ENCODE assay signal across 26 cellular contexts in genomic region chr1:228883535-228883934, GRCh38.
"Had no signal": no experiment of that assay in that cellular context is flagged by ENCODE, and none has a peak within 500 bp of the region (broad histone marks: within the 10 kb centered on the region; RNA-seq: fewer than 3 reads in every experiment).

No MANE protein-coding gene starts in this region.

- H3K4me3 ChIP-seq: dorsolateral prefrontal cortex, gastroesophageal sphincter, heart left ventricle, hepatocyte, left lung, right lobe of liver, suprapubic skin, transverse colon had no signal

- H3K27me3 ChIP-seq: dorsolateral prefrontal cortex, gastroesophageal sphincter, heart left ventricle, hepatocyte, left lung, right lobe of liver, suprapubic skin, transverse colon had no signal

- H3K27ac ChIP-seq: dorsolateral prefrontal cortex, epithelial cell of prostate, foreskin keratinocyte, gastroesophageal sphincter, heart left ventricle, left lung, parathyroid adenoma, right lobe of liver, suprapubic skin, transverse colon had no signal

- H3K36me3 ChIP-seq: gastroesophageal sphincter, heart left ventricle, left lung, right lobe of liver, suprapubic skin, transverse colon had no signal

- DNase-seq: dorsolateral prefrontal cortex; effector CD4-positive, alpha-beta T cell; foreskin keratinocyte; heart left ventricle; left cardiac atrium; left lung; mesendoderm; midbrain; naive thymus-derived CD4-positive, alpha-beta T cell; right lobe of liver; small intestine; stimulated activated CD4-positive, alpha-beta T cell treated with anti-CD3 and anti-CD28 coated beads, Interleukin-12 subunit alpha, Interleukin-12 subunit beta, amount 100 ng/mL, for 4 hours; stimulated activated CD4-positive, alpha-beta T cell treated with anti-CD3 and anti-CD28 coated beads, Interleukin-1b, Interleukin-23, amount 100 ng/mL, for 48 hours; stimulated activated CD4-positive, alpha-beta T cell treated with anti-CD3 and anti-CD28 coated beads, Interleukin-4, amount 100 ng/mL, for 1 hour; stimulated activated CD8-positive, alpha-beta memory T cell treated with anti-CD3 and anti-CD28 coated beads, Interleukin-4, amount 100 ng/mL, for 48 hours; stimulated activated naive CD4-positive, alpha-beta T cell; stimulated activated naive CD8-positive, alpha-beta T cell treated with anti-CD3 and anti-CD28 coated beads, Interleukin-15, amount 100 ng/mL, for 72 hours; transverse colon had no signal

- ATAC-seq: esophagus mucosa; foreskin keratinocyte; gastroesophageal sphincter; heart left ventricle; left cardiac atrium; left lung; naive thymus-derived CD4-positive, alpha-beta T cell; right lobe of liver; stimulated activated naive CD8-positive, alpha-beta T cell treated with anti-CD3 and anti-CD28 coated beads, Interleukin-15, amount 100 ng/mL, for 72 hours had no signal

- H3K4me1 ChIP-seq: foreskin keratinocyte, gastroesophageal sphincter, heart left ventricle, left lung, parathyroid adenoma, suprapubic skin, transverse colon had no signal

- H3K27me3 Mint-ChIP-seq: progenitor cell of endocrine pancreas; stimulated activated naive CD8-positive, alpha-beta T cell treated with anti-CD3 and anti-CD28 coated beads, Interleukin-15, amount 100 ng/mL, for 72 hours had no signal

- H3K9me3 ChIP-seq: gastroesophageal sphincter, left lung, right lobe of liver, suprapubic skin, transverse colon had no signal

- H3K4me3 Mint-ChIP-seq: naive thymus-derived CD4-positive, alpha-beta T cell; nephron; stimulated activated naive CD8-positive, alpha-beta T cell treated with anti-CD3 and anti-CD28 coated beads, Interleukin-15, amount 100 ng/mL, for 72 hours had no signal

- H3K4me1 Mint-ChIP-seq: nephron; stimulated activated naive CD8-positive, alpha-beta T cell treated with anti-CD3 and anti-CD28 coated beads, Interleukin-15, amount 100 ng/mL, for 72 hours had no signal

- H3K27ac Mint-ChIP-seq: nephron; progenitor cell of endocrine pancreas; stimulated activated naive CD8-positive, alpha-beta T cell treated with anti-CD3 and anti-CD28 coated beads, Interleukin-15, amount 100 ng/mL, for 72 hours had no signal
